In genomic region chr12:7128681-7129593, GRCh38 we compare ENCODE assay signal across 11 cellular contexts. TPM values are rescaled to one million over a fixed set of nuclear protein-coding genes. Genes with fewer than 3 reads are reported as not detected.
DNase-seq lines count a peak whose midpoint lies in the region.
"Had no signal": no experiment of that assay in that cellular context is flagged by ENCODE, and none has a peak within 500 bp of the region (broad histone marks: within the 10 kb centered on the region; RNA-seq: fewer than 3 reads in every experiment).

Gene RBP5 (minus strand): TSS chr12:7128889. CDS start chr12:7128775, 114 bp downstream.

- peak within 1 kb of the TSS; percentile 23 for H3K27ac ChIP-seq in substantia nigra (ENCODE audit: low read depth, low read length, poor library complexity, severe bottlenecking)

- peak within 1 kb of the TSS; percentile 96 for H3K4me3 Mint-ChIP-seq in T-helper 2 cell treated with Interferon-gamma antibody and Interleukin-4, amounts not matched to agents 5 μg/mL and 100 μg/mL, for 36 hours
- peak within 1 kb of the TSS; percentile 89 for H3K4me3 Mint-ChIP-seq in activated naive CD8-positive, alpha-beta T cell treated with anti-CD3 and anti-CD28 coated beads for 36 hours

- H3K4me1 Mint-ChIP-seq in T-helper 2 cell treated with Interferon-gamma antibody and Interleukin-4, amounts not matched to agents 5 μg/mL and 100 μg/mL, for 36 hours (ENCODE audit: low read depth): peaks cover 28% of the 10 kb centered on the region
- H3K4me1 Mint-ChIP-seq in activated naive CD8-positive, alpha-beta T cell treated with anti-CD3 and anti-CD28 coated beads for 36 hours: peaks cover 20% of the 10 kb centered on the region

- H3K9me3 Mint-ChIP-seq in T-helper 2 cell treated with Interferon-gamma antibody and Interleukin-4, amounts not matched to agents 5 μg/mL and 100 μg/mL, for 36 hours: no peaks in the 10 kb centered on the region
- H3K9me3 Mint-ChIP-seq in activated naive CD8-positive, alpha-beta T cell treated with anti-CD3 and anti-CD28 coated beads for 36 hours: no peaks in the 10 kb centered on the region

- H3K27ac Mint-ChIP-seq in T-helper 2 cell treated with Interferon-gamma antibody and Interleukin-4, amounts not matched to agents 5 μg/mL and 100 μg/mL, for 36 hours: no peak within 1 kb of the TSS
- no peak within 1 kb of the TSS for H3K27ac Mint-ChIP-seq in activated naive CD8-positive, alpha-beta T cell treated with anti-CD3 and anti-CD28 coated beads for 36 hours

- peaks cover 20% of the 10 kb centered on the region for H3K36me3 Mint-ChIP-seq in T-helper 2 cell treated with Interferon-gamma antibody and Interleukin-4, amounts not matched to agents 5 μg/mL and 100 μg/mL, for 36 hours (ENCODE audit: low read depth)
- H3K36me3 Mint-ChIP-seq in activated naive CD8-positive, alpha-beta T cell treated with anti-CD3 and anti-CD28 coated beads for 36 hours: peaks cover 4% of the 10 kb centered on the region

- no peaks in the 10 kb centered on the region for H3K27me3 Mint-ChIP-seq in T-helper 2 cell treated with Interferon-gamma antibody and Interleukin-4, amounts not matched to agents 5 μg/mL and 100 μg/mL, for 36 hours (ENCODE audit: low read depth)
- no peaks in the 10 kb centered on the region for H3K27me3 Mint-ChIP-seq in activated naive CD8-positive, alpha-beta T cell treated with anti-CD3 and anti-CD28 coated beads for 36 hours

- DNase-seq in T-helper 2 cell treated with Interferon-gamma antibody and Interleukin-4, amounts not matched to agents 5 μg/mL and 100 μg/mL, for 36 hours (ENCODE audit: low spot score): no peak
- no peak for DNase-seq in T-helper 2 cell
- no peak for DNase-seq in activated naive CD8-positive, alpha-beta T cell treated with anti-CD3 and anti-CD28 coated beads for 36 hours
- DNase-seq in kidney tubule cell (ENCODE audit: low spot score): peak; percentile 37
- peak in 1 of 49 donors; percentile 55 for DNase-seq in substantia nigra (lab: John Stamatoyannopoulos, UW)
- no peak for DNase-seq in NCI-H1092 treated with DMSO at 0.1 percent for 48 hours (lab: John Stamatoyannopoulos, UW)
- DNase-seq in HPDE6-E6E7 (ENCODE audit: extremely low spot score): no peak
- no peak for DNase-seq in NCI-H526 (lab: John Stamatoyannopoulos, UW)
- DNase-seq: COR-L47, NCI-H2171 treated with DMSO at 0.1 percent for 48 hours had no signal

RNA-seq across cellular contexts. Expression of gene RBP5, which starts in this region (rescaled TPM):
- not detected for total RNA-seq in activated naive CD8-positive, alpha-beta T cell treated with anti-CD3 and anti-CD28 coated beads for 36 hours
- total RNA-seq: lung microvascular endothelial cell had no signal
